ENCODE assay signal across 1 cellular context in genomic region chr17:27975146-27976011, GRCh38.
A peak's percentile ranks its signal among the peaks of the same experiment; 100 is the strongest.
TF ChIP-seq lines count a peak whose summit lies in the region.

No MANE protein-coding gene starts in this region.

TF ChIP-seq in GM12878, 131 proteins besides CTCF, POLR2A, EP300 and RAD21 (continued from another document):
- TF ChIP-seq MXI1 (IDR thresholded peaks at IDR 0.05; ENCODE audit: low read depth, low read length), result no peak
- no peak for TF ChIP-seq RFX5 (IDR thresholded peaks at IDR 0.05; ENCODE audit: low read depth, low read length)
- peak in 1 of 2 experiments; percentile 47; a peak in 2 of 4 replicates for TF ChIP-seq BHLHE40 (IDR thresholded peaks at IDR 0.05; ENCODE audit: borderline replicate concordance in 1 of 2, low read depth in 2 of 2, low read length in 1 of 2)
- TF ChIP-seq IKZF1 (conservative IDR thresholded peaks at IDR 0.05), result 0 out of 2 replicates have a peak, but pooled peaks have one; percentile 21
- no peak for TF ChIP-seq SP1 (IDR thresholded peaks at IDR 0.05; ENCODE audit: low read depth, low read length)
- TF ChIP-seq USF1 (IDR thresholded peaks at IDR 0.05; ENCODE audit: borderline replicate concordance, extremely low read length, insufficient read depth, low read depth, low read length), result peak; percentile 20
- 0 out of 2 replicates have a peak, but pooled peaks have one; percentile 9 for TF ChIP-seq ATF7 (IDR thresholded peaks at IDR 0.05; ENCODE audit: low read depth)
- peak; percentile 69; the same call in 1 of the 2 replicates for TF ChIP-seq RAD51 (IDR thresholded peaks at IDR 0.05)
- no peak for TF ChIP-seq TARDBP (IDR thresholded peaks at IDR 0.05; ENCODE audit: borderline replicate concordance)
- no peak for TF ChIP-seq ZSCAN29 (IDR thresholded peaks at IDR 0.05)
- no peak for TF ChIP-seq SRF (IDR thresholded peaks at IDR 0.05; ENCODE audit: low read depth in 2 of 2, low read length in 2 of 2)
- TF ChIP-seq BACH1 (IDR thresholded peaks at IDR 0.05; ENCODE audit: borderline replicate concordance), result no peak
- no peak for TF ChIP-seq TCF3 (IDR thresholded peaks at IDR 0.05; ENCODE audit: borderline replicate concordance, insufficient read depth, low read depth, low read length)
TF ChIP-seq in GM12878: peak in this region for 7.
